12 cellular contexts compared by ENCODE assay signal in the genomic region with DNA sequence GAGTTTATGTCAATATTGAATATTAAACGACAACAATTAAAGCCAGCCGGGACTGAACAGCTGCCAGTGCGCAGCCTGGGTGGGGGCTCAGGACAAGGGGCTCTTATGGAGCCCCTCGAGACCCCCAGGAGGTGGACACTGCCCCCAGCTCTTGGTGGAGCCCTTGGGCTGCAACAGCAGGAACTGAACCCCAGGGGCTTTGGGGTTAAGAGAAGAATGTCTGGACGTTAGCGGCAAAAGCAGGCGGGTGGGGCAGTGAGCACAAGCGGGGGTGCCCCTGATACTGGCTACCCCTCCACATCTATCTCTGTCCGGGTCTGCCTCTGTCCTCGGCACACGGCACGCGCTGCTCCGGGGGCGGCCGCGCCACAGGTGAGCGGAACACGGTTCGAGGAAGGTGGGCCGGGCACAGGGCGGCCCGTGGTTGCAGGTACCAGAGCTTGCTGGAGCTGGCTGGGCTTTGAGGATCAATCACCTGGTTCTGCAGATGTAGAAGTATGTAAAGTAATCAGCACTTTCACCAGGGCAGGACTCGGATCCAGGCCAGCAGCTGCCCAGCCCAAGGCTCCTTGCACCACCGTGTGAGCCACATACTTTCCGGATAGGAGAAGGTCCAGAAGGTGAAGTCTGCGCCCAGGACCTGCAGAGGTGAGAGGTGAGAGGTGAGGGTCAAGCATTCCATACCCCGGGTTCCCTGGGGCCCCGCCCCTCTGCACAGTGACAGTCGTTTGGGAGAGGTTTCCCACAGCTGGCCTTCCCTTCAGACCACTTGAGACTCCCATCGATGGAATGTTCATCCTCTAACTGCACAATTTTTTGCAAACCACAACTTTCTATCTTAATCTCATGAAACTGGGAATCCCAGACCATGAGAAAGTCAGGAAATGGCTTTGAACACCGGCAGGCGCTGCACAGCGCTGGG. TPM values are rescaled to one million over a fixed set of nuclear protein-coding genes. Genes with fewer than 3 reads are reported as not detected.
DNase-seq lines count a peak whose midpoint lies in the region; ATAC-seq and TF ChIP-seq lines count a peak whose summit lies in the region.
"Had no signal": no experiment of that assay in that cellular context is flagged by ENCODE, and none has a peak within 500 bp of the region (broad histone marks: within the 10 kb centered on the region; RNA-seq: fewer than 3 reads in every experiment).

No MANE protein-coding gene starts in this region.

- no peak for ATAC-seq in activated CD8-positive, alpha-beta memory T cell treated with anti-CD3 and anti-CD28 coated beads, Interleukin-2, amount 10 ng/mL, durations not matched to agents 7 days and 5 days
- ATAC-seq in lung (ENCODE audit: insufficient read depth, low FRiP score), result no peak

- no peak overlapping the region for H3K27ac Mint-ChIP-seq in activated CD8-positive, alpha-beta memory T cell treated with anti-CD3 and anti-CD28 coated beads, Interleukin-2, amount 10 ng/mL, durations not matched to agents 7 days and 5 days

- H3K4me1 ChIP-seq in lung (ENCODE audit: control insufficient read depth in 2 of 2, insufficient read depth in 2 of 2, low read length in 2 of 2) (peaks cover 0 to 16% of the 10 kb centered on the region in 2 donors), subcutaneous abdominal adipose tissue (ENCODE audit: control insufficient read depth in 5 of 5, insufficient read depth in 5 of 5, low read length in 5 of 5) (peaks cover 5 to 41% (median 28%) of the 10 kb centered on the region in 5 donors)

- DNase-seq in activated CD8-positive, alpha-beta memory T cell treated with anti-CD3 and anti-CD28 coated beads, Interleukin-2, amount 50 U/mL, for 4 hours, result peak; percentile 13
- no peak for DNase-seq in activated CD8-positive, alpha-beta memory T cell treated with anti-CD3 and anti-CD28 coated beads, Interleukin-2, amount 10 ng/mL, durations not matched to agents 7 days and 5 days
- DNase-seq in lung (ENCODE audit: low spot score) (no peak), HT-29 (ENCODE audit: low spot score) (no peak), OCI-M1 (lab: John Stamatoyannopoulos, UW) (no peak)
- no peak for DNase-seq in stimulated activated CD4-positive, alpha-beta T cell treated with anti-CD3 and anti-CD28 coated beads, Interleukin-4, amount 100 ng/mL, for 1 hour
- DNase-seq: activated CD4-positive, alpha-beta T cell treated with anti-CD3 and anti-CD28 coated beads for 1 hour; glutamatergic neuron; MM.1S; stimulated activated CD8-positive, alpha-beta memory T cell treated with anti-CD3 and anti-CD28 coated beads, Interleukin-4, amount 100 ng/mL, for 48 hours had no signal

- no peaks in the 10 kb centered on the region for H3K9me3 Mint-ChIP-seq in activated CD8-positive, alpha-beta memory T cell treated with anti-CD3 and anti-CD28 coated beads, Interleukin-2, amount 10 ng/mL, durations not matched to agents 7 days and 5 days (ENCODE audit: low read depth)

- H3K9me3 ChIP-seq in lung (ENCODE audit: control insufficient read depth in 2 of 2, insufficient read depth in 1 of 2, low read length in 1 of 2) (no peaks in the 10 kb centered on the region), subcutaneous abdominal adipose tissue (ENCODE audit: control insufficient read depth in 5 of 5, low read length in 5 of 5) (no peaks in the 10 kb centered on the region)

- H3K4me3 Mint-ChIP-seq in activated CD8-positive, alpha-beta memory T cell treated with anti-CD3 and anti-CD28 coated beads, Interleukin-2, amount 10 ng/mL, durations not matched to agents 7 days and 5 days, result no peak overlapping the region

- H3K36me3 Mint-ChIP-seq in activated CD8-positive, alpha-beta memory T cell treated with anti-CD3 and anti-CD28 coated beads, Interleukin-2, amount 10 ng/mL, durations not matched to agents 7 days and 5 days, result no peaks in the 10 kb centered on the region

- CTCF ChIA-PET in activated CD8-positive, alpha-beta memory T cell treated with anti-CD3 and anti-CD28 coated beads, Interleukin-2, amount 10 ng/mL, durations not matched to agents 7 days and 5 days (lab: Charles Lee), result interaction anchor here (0.7 to 1.2 kb wide), 2 partner anchors 9 to 689 kb away, joined by 3 to 4 read pairs; no protein-coding TSS in a partner anchor

- H3K4me3 ChIP-seq in lung (no peak overlapping the region), subcutaneous abdominal adipose tissue (ENCODE audit: low read depth in 1 of 5, low read length in 5 of 5) (peak overlapping the region in 1 of 5 donors; percentile 6)

- peaks cover 4% of the 10 kb centered on the region for H3K4me1 Mint-ChIP-seq in activated CD8-positive, alpha-beta memory T cell treated with anti-CD3 and anti-CD28 coated beads, Interleukin-2, amount 10 ng/mL, durations not matched to agents 7 days and 5 days

- 79 to 85% methylated on average over 34 of the region's 34 CpGs for WGBS in lung, 2 donors

- no peak for TF ChIP-seq CTCF in lung (IDR thresholded peaks at IDR 0.05; ENCODE audit: control extremely low read depth, extremely low read depth)

- H3K27me3 Mint-ChIP-seq in activated CD8-positive, alpha-beta memory T cell treated with anti-CD3 and anti-CD28 coated beads, Interleukin-2, amount 10 ng/mL, durations not matched to agents 7 days and 5 days, result peaks cover 2% of the 10 kb centered on the region

- H3K27ac ChIP-seq in cingulate gyrus (ENCODE audit: low read depth, low read length) (peak overlapping the region; percentile 60), lung (ENCODE audit: low read depth in 1 of 2, low read length in 1 of 2) (peak overlapping the region; percentile 29 to 93), subcutaneous abdominal adipose tissue (ENCODE audit: low read depth, low read length) (peak overlapping the region; percentile 30)

- H3K27me3 ChIP-seq in lung (ENCODE audit: control insufficient read depth, insufficient read depth), result no peaks in the 10 kb centered on the region
- peaks cover 0 to 33% (median 0%) of the 10 kb centered on the region in 5 donors for H3K27me3 ChIP-seq in subcutaneous abdominal adipose tissue (ENCODE audit: control insufficient read depth in 5 of 5, insufficient read depth in 4 of 5, low read length in 5 of 5)

- H3K9ac ChIP-seq in subcutaneous abdominal adipose tissue (ENCODE audit: low read length in 5 of 5), result no peak overlapping the region

- no peaks in the 10 kb centered on the region for H3K36me3 ChIP-seq in lung (ENCODE audit: control insufficient read depth in 2 of 2, insufficient read depth in 2 of 2, low read length in 2 of 2)
- H3K36me3 ChIP-seq in subcutaneous abdominal adipose tissue (ENCODE audit: control insufficient read depth in 5 of 5, insufficient read depth in 5 of 5, low read length in 5 of 5), result no peaks in the 10 kb centered on the region

RNA-seq across cellular contexts. Expression of gene POFUT2, which starts 12.4 kb away (rescaled TPM):
- total RNA-seq in activated CD8-positive, alpha-beta memory T cell treated with anti-CD3 and anti-CD28 coated beads, Interleukin-2, amount 10 ng/mL, durations not matched to agents 7 days and 5 days, result 10 to 100 TPM; 16.4 to 19.5 TPM
- 10 to 100 TPM; 34.1 to 35.7 TPM for total RNA-seq in lung
- polyA plus RNA-seq in lung, result 10 to 100 TPM; 17.9 to 18.1 TPM
- 19.3 and 21.7 TPM in 2 replicates for total RNA-seq in HT-29 (2014; rRNA removed; shearing (Covaris generic))
